In the genomic region with DNA sequence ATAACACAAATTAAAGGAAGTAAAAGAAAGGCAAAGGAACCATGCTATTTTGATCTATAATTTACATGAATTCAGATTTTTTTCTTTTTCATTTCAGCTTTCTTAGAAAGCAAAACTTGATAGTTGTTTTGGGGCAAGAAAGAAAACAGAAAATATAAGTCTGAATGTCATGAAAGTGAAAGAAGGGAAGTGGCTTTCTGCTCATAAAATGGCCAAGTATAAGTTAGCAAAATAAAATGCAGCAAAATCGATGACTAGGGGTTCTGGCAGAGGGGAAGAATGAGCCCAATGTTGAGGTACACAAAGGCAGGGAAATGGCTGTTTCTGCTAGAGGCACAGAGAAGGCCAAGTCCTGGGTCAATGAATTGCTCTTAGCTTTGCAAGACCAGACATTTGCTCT, we compare ENCODE assay signal across 20 cellular contexts. TPM values are rescaled to one million over a fixed set of nuclear protein-coding genes. Genes with fewer than 3 reads are reported as not detected.
DNase-seq lines count a peak whose midpoint lies in the region; ATAC-seq and TF ChIP-seq lines count a peak whose summit lies in the region.
"Had no signal": no experiment of that assay in that cellular context is flagged by ENCODE, and none has a peak within 500 bp of the region (broad histone marks: within the 10 kb centered on the region; RNA-seq: fewer than 3 reads in every experiment).

No MANE protein-coding gene starts in this region.

- no peaks in the 10 kb centered on the region for H3K27me3 Mint-ChIP-seq in CD8-positive, alpha-beta T cell (ENCODE audit: low read depth)

- intact Hi-C loops in CD8-positive, alpha-beta T cell (cut with DNase I, micrococcal nuclease): no loop called here
- intact Hi-C loops in mucosa of descending colon (cut with DNase I, micrococcal nuclease): no loop called here

- CTCF ChIA-PET in CD8-positive, alpha-beta T cell (lab: Charles Lee): no interaction called here

- H3K4me1 Mint-ChIP-seq in CD8-positive, alpha-beta T cell (ENCODE audit: low read depth): peaks cover 17% of the 10 kb centered on the region

- POLR2A ChIA-PET in CD8-positive, alpha-beta T cell (lab: Charles Lee): no interaction called here

- no peaks in the 10 kb centered on the region for H3K27me3 ChIP-seq in CD8-positive, alpha-beta T cell (ENCODE audit: insufficient read depth, low read length)
- H3K27me3 ChIP-seq in suprapubic skin: no peaks in the 10 kb centered on the region
- H3K27me3 ChIP-seq: dorsolateral prefrontal cortex, gastroesophageal sphincter had no signal

- no peaks in the 10 kb centered on the region for H3K36me3 Mint-ChIP-seq in CD8-positive, alpha-beta T cell

- no peaks in the 10 kb centered on the region for H3K9me3 ChIP-seq in CD8-positive, alpha-beta T cell (ENCODE audit: low read length)
- H3K9me3 ChIP-seq in suprapubic skin (no peaks in the 10 kb centered on the region), mucosa of descending colon (no peaks in the 10 kb centered on the region)

- no peaks in the 10 kb centered on the region for H3K36me3 ChIP-seq in CD8-positive, alpha-beta T cell (ENCODE audit: insufficient read depth, low read length)
- H3K36me3 ChIP-seq in suprapubic skin (no peaks in the 10 kb centered on the region), mucosa of descending colon (ENCODE audit: low read depth) (no peaks in the 10 kb centered on the region)
- H3K36me3 ChIP-seq: gastroesophageal sphincter, WERI-Rb-1 had no signal

- no peak for ATAC-seq in CD8-positive, alpha-beta T cell
- ATAC-seq in GM18907 (IDR thresholded peaks at IDR 0.05; ENCODE audit: unreplicated experiment) (peak; percentile 66), HG02884 (IDR thresholded peaks at IDR 0.05; ENCODE audit: unreplicated experiment) (peak; percentile 70), mucosa of descending colon (no peak)
- ATAC-seq: gastroesophageal sphincter, GM23338, left cardiac atrium, Panc1 had no signal

- no peak for TF ChIP-seq POLR2A in suprapubic skin (IDR thresholded peaks at IDR 0.05)

- H3K4me3 ChIP-seq in CD8-positive, alpha-beta T cell (ENCODE audit: low read depth, low read length): no peak overlapping the region
- H3K4me3 ChIP-seq in suprapubic skin (no peak overlapping the region), mucosa of descending colon (no peak overlapping the region)
- H3K4me3 ChIP-seq: dorsolateral prefrontal cortex, gastroesophageal sphincter, GM23338 had no signal

- TF ChIP-seq CTCF in CD8-positive, alpha-beta T cell (IDR thresholded peaks at IDR 0.05): no peak
- TF ChIP-seq CTCF in suprapubic skin (IDR thresholded peaks at IDR 0.05) (no peak), mucosa of descending colon (IDR thresholded peaks at IDR 0.05) (no peak)

- H3K4me1 ChIP-seq in CD8-positive, alpha-beta T cell (ENCODE audit: insufficient read depth, low read length): no peaks in the 10 kb centered on the region
- H3K4me1 ChIP-seq in suprapubic skin (no peaks in the 10 kb centered on the region), mucosa of descending colon (ENCODE audit: low read depth) (no peaks in the 10 kb centered on the region)
- H3K4me1 ChIP-seq: gastroesophageal sphincter had no signal

- no peak for TF ChIP-seq EP300 in suprapubic skin (IDR thresholded peaks at IDR 0.05)

- H3K27ac ChIP-seq in CD8-positive, alpha-beta T cell (ENCODE audit: low read depth, low read length): no peak overlapping the region
- H3K27ac ChIP-seq in suprapubic skin: no peak overlapping the region
- H3K27ac ChIP-seq: C4-2B, dorsolateral prefrontal cortex, gastroesophageal sphincter, WERI-Rb-1 had no signal

- H3K4me3 Mint-ChIP-seq in CD8-positive, alpha-beta T cell: no peak overlapping the region
- H3K4me3 Mint-ChIP-seq: GM23338 had no signal

- no peak for DNase-seq in CD8-positive, alpha-beta T cell
- DNase-seq in OCI-M1 (lab: John Stamatoyannopoulos, UW): peak; percentile 2
- DNase-seq in suprapubic skin (ENCODE audit: low spot score in 2 of 2): no peak
- DNase-seq in NCI-H1105 (lab: John Stamatoyannopoulos, UW): no peak
- DNase-seq in stimulated activated CD4-positive, alpha-beta T cell treated with anti-CD3 and anti-CD28 coated beads, Interleukin-4, amount 100 ng/mL, for 24 hours: no peak
- DNase-seq in mucosa of descending colon: no peak
- DNase-seq: activated naive CD4-positive, alpha-beta T cell treated with anti-CD3 and anti-CD28 coated beads, Interleukin-2, amount 50 U/mL, for 16 hours; dorsolateral prefrontal cortex; left cardiac atrium; NCI-H2081 treated with DMSO at 0.1 percent for 48 hours; nucleus accumbens; stimulated activated CD4-positive, alpha-beta T cell treated with anti-CD3 and anti-CD28 coated beads, Interleukin-12 subunit alpha, Interleukin-12 subunit beta, amount 100 ng/mL, for 4 hours; WERI-Rb-1 had no signal

- H3K27ac Mint-ChIP-seq in CD8-positive, alpha-beta T cell: peak overlapping the region; percentile 46
- H3K27ac Mint-ChIP-seq: GM23338 had no signal

- 67% methylated on average over 1 of the region's 1 CpG for WGBS in suprapubic skin

- H3K9me3 Mint-ChIP-seq in CD8-positive, alpha-beta T cell: peaks cover 12% of the 10 kb centered on the region
- H3K9me3 Mint-ChIP-seq: GM23338 had no signal

RNA-seq across cellular contexts. Expression of a gene that starts 3.0 kb away (rescaled TPM):
- total RNA-seq in CD8-positive, alpha-beta T cell: not detected
- total RNA-seq in suprapubic skin (not detected), mucosa of descending colon (not detected)
- total RNA-seq: dorsolateral prefrontal cortex, gastroesophageal sphincter, GM23338, HT1080, left cardiac atrium had no signal

RNA-seq across cellular contexts. Expression of a gene that starts 21.8 kb away (rescaled TPM):
- total RNA-seq in CD8-positive, alpha-beta T cell: not detected
- total RNA-seq in suprapubic skin: not detected
- not detected for total RNA-seq in mucosa of descending colon
- total RNA-seq: dorsolateral prefrontal cortex, gastroesophageal sphincter, GM23338, HT1080, left cardiac atrium had no signal

RNA-seq across cellular contexts. Expression of a gene that starts 42.8 kb away (rescaled TPM):
- not detected for total RNA-seq in CD8-positive, alpha-beta T cell
- not detected for total RNA-seq in suprapubic skin
- total RNA-seq in mucosa of descending colon: not detected
- total RNA-seq: dorsolateral prefrontal cortex, gastroesophageal sphincter, GM23338, HT1080, left cardiac atrium had no signal

RNA-seq across cellular contexts. Expression of a gene that starts 57.4 kb away (rescaled TPM):
- total RNA-seq in CD8-positive, alpha-beta T cell: not detected
- total RNA-seq in suprapubic skin: not detected
- total RNA-seq in mucosa of descending colon: not detected
- total RNA-seq: dorsolateral prefrontal cortex, gastroesophageal sphincter, GM23338, HT1080, left cardiac atrium had no signal

Comparison
In these comparisons a context has a peak if more than half of its experiments do, and no peak if none do; other contexts are left out.
1. ATAC-seq: peak in GM18907 (single experiment) and HG02884 (single experiment); none in CD8-positive, alpha-beta T cell (single experiment) and mucosa of descending colon (single experiment).